Comparison of ENCODE assay signal across 10 cellular contexts in the genomic region with DNA sequence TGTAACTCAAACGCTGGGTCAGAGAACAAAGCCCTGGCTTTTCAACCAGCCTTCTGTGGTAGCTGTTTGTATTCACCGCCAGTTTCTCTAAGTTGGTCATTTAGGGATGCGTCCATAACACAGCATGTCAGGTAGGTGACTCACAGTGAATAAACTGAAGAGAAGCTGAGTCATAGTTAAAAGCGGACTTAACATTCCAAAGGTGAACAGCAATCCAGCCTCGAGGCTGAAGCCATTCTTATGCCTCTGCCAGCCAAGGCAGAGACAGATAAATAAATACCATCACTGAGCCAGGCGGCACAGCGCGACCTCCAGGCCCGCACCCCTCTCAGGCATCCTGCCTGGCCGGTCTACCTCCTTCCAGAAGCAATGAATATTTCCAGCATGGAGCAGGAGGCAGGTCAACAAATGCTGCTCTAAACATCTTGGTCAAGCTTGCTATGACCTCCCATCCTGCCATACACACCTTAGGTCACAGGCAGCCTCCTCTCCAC. TPM values are rescaled to one million over a fixed set of nuclear protein-coding genes. Genes with fewer than 3 reads are reported as not detected.
DNase-seq lines count a peak whose midpoint lies in the region; ATAC-seq, FAIRE-seq and TF ChIP-seq lines count a peak whose summit lies in the region.
"Had no signal": no experiment of that assay in that cellular context is flagged by ENCODE, and none has a peak within 500 bp of the region (broad histone marks: within the 10 kb centered on the region; RNA-seq: fewer than 3 reads in every experiment).

No MANE protein-coding gene starts in this region.

- WGBS in mesodermal cell (ENCODE audit: insufficient coverage in 2 of 2), 2 experiments: 35 to 42% methylated on average over 10 of the region's 10 CpGs
- 85 to 87% methylated on average over 10 of the region's 10 CpGs for WGBS in testis, 2 donors

- CTCF ChIA-PET in AG04450 (lab: Charles Lee): no interaction called here

- H3K36me3 ChIP-seq in mesodermal cell (ENCODE audit: control insufficient read depth, insufficient read depth, low read length): no peaks in the 10 kb centered on the region
- no peaks in the 10 kb centered on the region for H3K36me3 ChIP-seq in testis (ENCODE audit: low read depth, missing control alignments)

- no peak for TF ChIP-seq CTCF in AG04450 (IDR thresholded peaks at IDR 0.05; ENCODE audit: low read depth, low read length)
- no peak for TF ChIP-seq CTCF in cardiac fibroblast (IDR thresholded peaks at IDR 0.05; ENCODE audit: low read depth, low read length)
- TF ChIP-seq CTCF in testis (IDR thresholded peaks at IDR 0.05): no peak

- no peak for ATAC-seq in HG02938 (IDR thresholded peaks at IDR 0.05; ENCODE audit: unreplicated experiment)

- no peak for FAIRE-seq in frontal cortex (lab: Jason Lieb, UNC)

- peak overlapping the region; percentile 91 for H3K27ac ChIP-seq in AG04450 (ENCODE audit: low read depth, low read length)
- H3K27ac ChIP-seq in mesodermal cell (ENCODE audit: low read depth, low read length, severe bottlenecking): peak overlapping the region; percentile 91
- no peak overlapping the region for H3K27ac ChIP-seq in testis

- H3K27me3 ChIP-seq in AG04450 (ENCODE audit: control insufficient read depth, insufficient read depth, low read length) (peaks cover 3% of the 10 kb centered on the region), testis (no peaks in the 10 kb centered on the region)

- H3K9me3 ChIP-seq in AG04450 (ENCODE audit: control insufficient read depth, insufficient read depth, low read length) (peaks cover 6% of the 10 kb centered on the region), mesodermal cell (ENCODE audit: control insufficient read depth, low read length) (peaks cover 11% of the 10 kb centered on the region), testis (no peaks in the 10 kb centered on the region)

- H3K4me3 ChIP-seq in AG04450 (ENCODE audit: low read depth, low read length) (peak overlapping the region; percentile 12; the same call in 1 of the 2 replicates), cardiac fibroblast (replicated peaks in 1 of 2; ENCODE audit: low read depth in 2 of 2, low read length in 2 of 2) (no peak overlapping the region), mesodermal cell (ENCODE audit: extremely low read depth, insufficient read depth, low read length, poor library complexity, severe bottlenecking) (no peak overlapping the region), testis (no peak overlapping the region)

- TF ChIP-seq POLR2A in testis (IDR thresholded peaks at IDR 0.05): no peak

- intact Hi-C loops in testis (cut with DNase I; ENCODE audit: low total_unique reads): no loop called here

- DNase-seq in AG04450 (ENCODE audit: low read depth, low spot score): peak; percentile 88
- DNase-seq in HuH-7 (ENCODE audit: low spot score): peak; percentile 51
- DNase-seq in cardiac fibroblast (ENCODE audit: low read depth in 2 of 2): peak; percentile 57 to 94
- DNase-seq in frontal cortex (ENCODE audit: low spot score in 2 of 2): no peak
- DNase-seq in testis: no peak
- no peak for DNase-seq in foreskin melanocyte
- DNase-seq: DMS153, NCI-H526 treated with DMSO at 0.1 percent for 48 hours had no signal

- POLR2A ChIA-PET in AG04450 (lab: Yijun Ruan, JAX): interaction anchor here (0.8 to 0.9 kb wide), 2 partner anchors 22 to 47 kb away, joined by 3 to 5 read pairs; no protein-coding TSS in a partner anchor

- H3K4me1 ChIP-seq in mesodermal cell (ENCODE audit: control insufficient read depth, insufficient read depth, low read length, poor library complexity, severe bottlenecking): peaks cover 32% of the 10 kb centered on the region
- no peaks in the 10 kb centered on the region for H3K4me1 ChIP-seq in testis

RNA-seq across cellular contexts. Expression of a gene that starts 12.4 kb away (rescaled TPM):
- polyA plus RNA-seq in AG04450 (2011; rRNA removed) (0.21 and 0.25 TPM in 2 replicates), testis (ENCODE audit: insufficient read depth, low read depth, low replicate concordance) (0.46 TPM)
- 0.13 and 0.18 TPM in 2 replicates for polyA minus RNA-seq in AG04450 (2011; rRNA and poly(A)+ RNA removed)
- 10.2 TPM for polyA plus RNA-seq in mesodermal cell (2013, experiment 1 of 2)
- polyA plus RNA-seq in mesodermal cell (2013, experiment 2 of 2): 9.3 TPM
- total RNA-seq in frontal cortex (33.4 TPM), testis (under 1 TPM; 0.16 to 0.81 TPM)

Comparison
In these comparisons a context has a peak if more than half of its experiments do, and no peak if none do; other contexts are left out.
1. DNase-seq: peak in AG04450 (single experiment), HuH-7 (single experiment) and cardiac fibroblast (2 of 2); none in frontal cortex (0 of 2), testis (single experiment) and foreskin melanocyte (single experiment).
2. H3K27ac ChIP-seq: peak in AG04450 (single experiment) and mesodermal cell (single experiment); none in testis (0 of 2).
3. RNA of a gene that starts 12.4 kb away (total RNA-seq): 33.4 TPM in frontal cortex (single experiment); 0.16 to 0.81 TPM in testis; every median in the first group is over 10 times any median in the second.